Comparison of ENCODE assay signal across 9 cellular contexts in genomic region chr3:159616234-159616825, GRCh38.
DNase-seq lines count a peak whose midpoint lies in the region; TF ChIP-seq lines count a peak whose summit lies in the region.
"Had no signal": no experiment of that assay in that cellular context is flagged by ENCODE, and none has a peak within 500 bp of the region (broad histone marks: within the 10 kb centered on the region; RNA-seq: fewer than 3 reads in every experiment).

No MANE protein-coding gene starts in this region.

- no peaks in the 10 kb centered on the region for H3K9me2 ChIP-seq in neural cell (ENCODE audit: insufficient read depth, low read length)

- no peak overlapping the region for H3K9ac ChIP-seq in neural cell (ENCODE audit: low read length)

- TF ChIP-seq CTCF in epithelial cell of esophagus (IDR thresholded peaks at IDR 0.05; ENCODE audit: insufficient read depth, low read depth, low read length, missing control alignments) (peak; percentile 78), neural cell (IDR thresholded peaks at IDR 0.05; ENCODE audit: poor library complexity, severe bottlenecking) (peak; percentile 37)

- H3K79me2 ChIP-seq in neural cell (replicated peaks; ENCODE audit: insufficient read depth, low read length), result no peaks in the 10 kb centered on the region

- DNase-seq in DMS 273 treated with DMSO at 0.1 percent for 48 hours (lab: John Stamatoyannopoulos, UW) (peak; percentile 29), NCI-H226 (peak; percentile 39), epithelial cell of esophagus (ENCODE audit: low read depth) (peak; percentile 61), ureter (ENCODE audit: low spot score) (no peak), OCI-M1 (lab: John Stamatoyannopoulos, UW) (no peak), SK-N-DZ (ENCODE audit: low spot score) (no peak)
- no peak for DNase-seq in activated CD4-positive, alpha-beta T cell treated with anti-CD3 and anti-CD28 coated beads for 48 hours
- DNase-seq: activated CD4-positive, CD25-positive, alpha-beta regulatory T cell had no signal

- no peak for TF ChIP-seq EP300 in neural cell (conservative IDR thresholded peaks at IDR 0.05; ENCODE audit: poor library complexity, severe bottlenecking)

- H3K4me3 ChIP-seq in epithelial cell of esophagus (ENCODE audit: low read length) (no peak overlapping the region), neural cell (ENCODE audit: low read length) (no peak overlapping the region)

- H3K4me2 ChIP-seq in neural cell (ENCODE audit: low read length), result no peak overlapping the region

- H3K36me3 ChIP-seq in neural cell (ENCODE audit: insufficient read depth, low read length), result no peaks in the 10 kb centered on the region

- no peak overlapping the region for H2AFZ ChIP-seq in neural cell (ENCODE audit: low read depth, low read length)

- no peak overlapping the region for H3K27ac ChIP-seq in neural cell (ENCODE audit: low read length)

- no peaks in the 10 kb centered on the region for H3K27me3 ChIP-seq in neural cell (ENCODE audit: insufficient read depth, low read depth, low read length)

- no peaks in the 10 kb centered on the region for H3F3A ChIP-seq in neural cell (ENCODE audit: insufficient read depth, low read length, poor library complexity, severe bottlenecking)

- no peaks in the 10 kb centered on the region for H4K20me1 ChIP-seq in neural cell (ENCODE audit: insufficient read depth)

- TF ChIP-seq RAD21 in neural cell (conservative IDR thresholded peaks at IDR 0.05), result no peak

- no peaks in the 10 kb centered on the region for H3K9me3 ChIP-seq in neural cell (ENCODE audit: low read length)

TF ChIP-seq in neural cell, 6 proteins besides CTCF, POLR2A, EP300 and RAD21:
- TF ChIP-seq TAF1 (IDR thresholded peaks at IDR 0.05; ENCODE audit: low read depth) (no peak), MXI1 (conservative IDR thresholded peaks at IDR 0.05; ENCODE audit: poor library complexity, severe bottlenecking) (no peak), REST (IDR thresholded peaks at IDR 0.05; ENCODE audit: borderline replicate concordance) (no peak), SMC3 (conservative IDR thresholded peaks at IDR 0.05; ENCODE audit: poor library complexity) (no peak), POLR2AphosphoS5 (IDR thresholded peaks at IDR 0.05) (no peak), EZH2 (IDR thresholded peaks at IDR 0.05; ENCODE audit: borderline replicate concordance, insufficient read depth, low read length, poor library complexity, severe bottlenecking) (no peak)

Comparison
In these comparisons a context has a peak if more than half of its experiments do, and no peak if none do; other contexts are left out.
1. DNase-seq: peak in DMS 273 treated with DMSO at 0.1 percent for 48 hours (single experiment), NCI-H226 (single experiment) and epithelial cell of esophagus (single experiment); none in ureter (single experiment), OCI-M1 (single experiment), activated CD4-positive, alpha-beta T cell treated with anti-CD3 and anti-CD28 coated beads for 48 hours (single experiment) and SK-N-DZ (single experiment).